Comparison of ENCODE assay signal across 8 cellular contexts in genomic region chr3:126357299-126358037, GRCh38. TPM values are rescaled to one million over a fixed set of nuclear protein-coding genes. Genes with fewer than 3 reads are reported as not detected.
DNase-seq lines count a peak whose midpoint lies in the region; ATAC-seq, FAIRE-seq and TF ChIP-seq lines count a peak whose summit lies in the region.

KLF15 (minus strand) TSS chr3:126357408; CDS start chr3:126352922, 4,486 bp downstream.

- H3K9me3 Mint-ChIP-seq in activated naive CD4-positive, alpha-beta T cell treated with anti-CD3 and anti-CD28 coated beads, Interleukin-2, amount 10 ng/mL, durations not matched to agents 7 days and 5 days: no peaks in the 10 kb centered on the region

- H3K36me3 ChIP-seq in SJSA1 (no peaks in the 10 kb centered on the region), gastroesophageal sphincter (peaks cover 0 to 26% of the 10 kb centered on the region in 2 donors), neutrophil (no peaks in the 10 kb centered on the region), subcutaneous abdominal adipose tissue (ENCODE audit: control insufficient read depth in 5 of 5, insufficient read depth in 5 of 5, low read length in 5 of 5) (peaks cover 0 to 2% (median 0%) of the 10 kb centered on the region in 5 donors)

- no peak for TF ChIP-seq RAD21 in Ishikawa (IDR thresholded peaks at IDR 0.05; ENCODE audit: low read depth)

- no peak for TF ChIP-seq CTCF in D721Med (IDR thresholded peaks at IDR 0.05; ENCODE audit: insufficient read depth, missing control alignments)
- peak in 1 of 4 experiments; percentile 3 for TF ChIP-seq CTCF in gastroesophageal sphincter (IDR thresholded peaks at IDR 0.05)
- TF ChIP-seq CTCF in neutrophil (IDR thresholded peaks at IDR 0.05): no peak

- peak within 1 kb of the TSS; percentile 76 for H3K4me3 Mint-ChIP-seq in activated naive CD4-positive, alpha-beta T cell treated with anti-CD3 and anti-CD28 coated beads, Interleukin-2, amount 10 ng/mL, durations not matched to agents 7 days and 5 days

- no peak for FAIRE-seq in D721Med (lab: Jason Lieb, UNC)

- TF ChIP-seq EP300 in Ishikawa (IDR thresholded peaks at IDR 0.05; ENCODE audit: borderline replicate concordance) (no peak), gastroesophageal sphincter (IDR thresholded peaks at IDR 0.05) (no peak)

- H3K27ac ChIP-seq in SJSA1: no peak within 1 kb of the TSS
- peak within 1 kb of the TSS; percentile 91 to 99 (median 98) for H3K27ac ChIP-seq in gastroesophageal sphincter
- no peak within 1 kb of the TSS for H3K27ac ChIP-seq in neutrophil
- H3K27ac ChIP-seq in subcutaneous abdominal adipose tissue (ENCODE audit: low read depth, low read length): peak within 1 kb of the TSS; percentile 93

- peaks cover 25% of the 10 kb centered on the region for H3K4me1 ChIP-seq in SJSA1 (replicated peaks)
- H3K4me1 ChIP-seq in gastroesophageal sphincter: peaks cover 0 to 43% (median 23%) of the 10 kb centered on the region in 3 donors
- peaks cover 21 to 23% of the 10 kb centered on the region in 2 experiments for H3K4me1 ChIP-seq in neutrophil (ENCODE audit: control insufficient read depth in 1 of 2, insufficient read depth in 1 of 2, low read depth in 1 of 2, low read length in 1 of 2)
- H3K4me1 ChIP-seq in subcutaneous abdominal adipose tissue (ENCODE audit: control insufficient read depth in 5 of 5, insufficient read depth in 5 of 5, low read length in 5 of 5): peaks cover 7 to 57% (median 49%) of the 10 kb centered on the region in 5 donors

- H3K4me3 ChIP-seq in SJSA1 (peak within 1 kb of the TSS; percentile 43), gastroesophageal sphincter (peak within 1 kb of the TSS; percentile 77 to 97), neutrophil (ENCODE audit: low read depth in 1 of 2, low read length in 1 of 2) (peak within 1 kb of the TSS; percentile 53 to 57), subcutaneous abdominal adipose tissue (ENCODE audit: low read depth in 1 of 5, low read length in 5 of 5) (peak within 1 kb of the TSS; percentile 56 to 84 (median 74))

- ATAC-seq in GM21619 (IDR thresholded peaks at IDR 0.05; ENCODE audit: unreplicated experiment) (peak; percentile 80), gastroesophageal sphincter (peak; percentile 78)

- peak within 1 kb of the TSS; percentile 33 for H3K27ac Mint-ChIP-seq in activated naive CD4-positive, alpha-beta T cell treated with anti-CD3 and anti-CD28 coated beads, Interleukin-2, amount 10 ng/mL, durations not matched to agents 7 days and 5 days

- H3K9ac ChIP-seq in subcutaneous abdominal adipose tissue (ENCODE audit: low read length in 5 of 5): peak within 1 kb of the TSS; percentile 68 to 84 (median 72)

- H3K27me3 ChIP-seq in SJSA1 (replicated peaks) (peaks cover 17% of the 10 kb centered on the region), gastroesophageal sphincter (peaks cover 15% of the 10 kb centered on the region), neutrophil (peaks cover 90% of the 10 kb centered on the region), subcutaneous abdominal adipose tissue (ENCODE audit: control insufficient read depth in 5 of 5, insufficient read depth in 4 of 5, low read length in 5 of 5) (peaks cover 0 to 9% (median 0%) of the 10 kb centered on the region in 5 donors)

- H3K4me1 Mint-ChIP-seq in activated naive CD4-positive, alpha-beta T cell treated with anti-CD3 and anti-CD28 coated beads, Interleukin-2, amount 10 ng/mL, durations not matched to agents 7 days and 5 days: peaks cover 16% of the 10 kb centered on the region

- 0% methylated on average over 6 of the region's 86 CpGs; no CpG with 5 or more reads in 1 of the 2 donors for WGBS in gastroesophageal sphincter (ENCODE audit: low coverage in 1 of 2), 2 donors

- peak; percentile 87 for DNase-seq in D721Med (ENCODE audit: insufficient read length, low spot score)
- peak; percentile 64 to 71 for DNase-seq in SJSA1 (ENCODE audit: low read depth in 1 of 2, low spot score in 2 of 2)
- peak; percentile 84 for DNase-seq in activated naive CD4-positive, alpha-beta T cell treated with anti-CD3 and anti-CD28 coated beads, Interleukin-2, amount 10 ng/mL, durations not matched to agents 7 days and 5 days

- H3K27me3 Mint-ChIP-seq in activated naive CD4-positive, alpha-beta T cell treated with anti-CD3 and anti-CD28 coated beads, Interleukin-2, amount 10 ng/mL, durations not matched to agents 7 days and 5 days: peaks cover 77% of the 10 kb centered on the region

- peak; percentile 91 to 99 for TF ChIP-seq POLR2A in gastroesophageal sphincter (IDR thresholded peaks at IDR 0.05)

- peaks cover 2% of the 10 kb centered on the region for H3K36me3 Mint-ChIP-seq in activated naive CD4-positive, alpha-beta T cell treated with anti-CD3 and anti-CD28 coated beads, Interleukin-2, amount 10 ng/mL, durations not matched to agents 7 days and 5 days

- H3K9me3 ChIP-seq in SJSA1 (replicated peaks): no peaks in the 10 kb centered on the region
- no peaks in the 10 kb centered on the region for H3K9me3 ChIP-seq in gastroesophageal sphincter
- H3K9me3 ChIP-seq in neutrophil: no peaks in the 10 kb centered on the region
- peaks cover 0 to 2% (median 0%) of the 10 kb centered on the region in 5 donors for H3K9me3 ChIP-seq in subcutaneous abdominal adipose tissue (ENCODE audit: control insufficient read depth in 5 of 5, low read length in 5 of 5)

- CTCF ChIA-PET in activated naive CD4-positive, alpha-beta T cell treated with anti-CD3 and anti-CD28 coated beads, Interleukin-2, amount 10 ng/mL, durations not matched to agents 7 days and 5 days (lab: Charles Lee): interaction anchor here (1.1 kb wide), 1 partner anchor 35 kb away, joined by 3 read pairs; no protein-coding TSS in a partner anchor

TF ChIP-seq in Ishikawa, 13 proteins besides CTCF, POLR2A, EP300 and RAD21:
- TF ChIP-seq MAX (IDR thresholded peaks at IDR 0.05) (no peak), USF1 (IDR thresholded peaks at IDR 0.05) (peak; percentile 92)

RNA-seq across cellular contexts. Expression of gene KLF15, which starts in this region (rescaled TPM):
- total RNA-seq in SJSA1 (2014; rRNA removed; shearing (Covaris generic)): 0.03 and 0.50 TPM in 2 replicates
- 100 to 1,000 TPM in 1 of 4 donors, 10 to 100 TPM in 3; 69.5 to 110 (median 94.0) TPM for total RNA-seq in gastroesophageal sphincter

Comparison
In these comparisons a context has a peak if more than half of its experiments do, and no peak if none do; other contexts are left out.
1. RNA of gene KLF15 (total RNA-seq): 69.5 to 110 TPM in gastroesophageal sphincter; 0.03 to 0.50 TPM in SJSA1; every median in the first group is over 10 times any median in the second.
2. Peak in DNase-seq and H3K4me3 ChIP-seq in SJSA1; RNA of the gene not detected or under 1 TPM.
3. H3K27ac ChIP-seq: peak in gastroesophageal sphincter (4 of 4) and subcutaneous abdominal adipose tissue (single experiment); none in SJSA1 (single experiment) and neutrophil (single experiment).
4. Peak in every context shown above with its lines, with median percentiles within 50 percentile points of each other: DNase-seq and H3K4me3 ChIP-seq.